Comparison of ENCODE assay signal across 21 cellular contexts in genomic region chr2:172596776-172597175, GRCh38. TPM values are rescaled to one million over a fixed set of nuclear protein-coding genes. Genes with fewer than 3 reads are reported as not detected.
DNase-seq lines count a peak whose midpoint lies in the region; ATAC-seq, FAIRE-seq and TF ChIP-seq lines count a peak whose summit lies in the region.
"Had no signal": no experiment of that assay in that cellular context is flagged by ENCODE, and none has a peak within 500 bp of the region (broad histone marks: within the 10 kb centered on the region; RNA-seq: fewer than 3 reads in every experiment).

No MANE protein-coding gene starts in this region.

- BruUV-seq in HepG2 (replicated peaks; lab: Mats Ljungman, UMichigan): TSS peak; percentile 14

- 95% methylated on average over 5 of the region's 5 CpGs for WGBS in HepG2 (ENCODE audit: low lambda C conversion rate)
- WGBS in right lobe of liver (ENCODE audit: insufficient coverage, low coverage, low lambda C conversion rate, missing lambda C conversion rate): 88% methylated on average over 5 of the region's 5 CpGs
- WGBS in lower leg skin, 2 donors: 74 to 83% methylated on average over 5 of the region's 5 CpGs

- POLR2A ChIA-PET in HepG2 (lab: Yijun Ruan, JAX): no interaction called here

- DNase-seq in HepG2 (ENCODE audit: low spot score) (no peak), right lobe of liver (no peak), lower leg skin (ENCODE audit: low spot score in 2 of 2) (no peak), epidermal melanocyte (ENCODE audit: insufficient read length, low spot score) (no peak), C1 segment of cervical spinal cord (lab: John Stamatoyannopoulos, UW) (no peak), middle frontal gyrus (ENCODE audit: extremely low spot score, low spot score) (no peak)
- DNase-seq: ACHN; activated CD4-positive, CD25-positive, alpha-beta regulatory T cell; activated naive CD4-positive, alpha-beta T cell treated with Interleukin-2 at 50 U/mL for 16 hours; glutamatergic neuron; islet precursor cell; mesendoderm; NCI-H1436; NCI-H524; stimulated activated CD4-positive, alpha-beta T cell treated with anti-CD3 and anti-CD28 coated beads, Interleukin-1b, Interleukin-23, amount 100 ng/mL, for 48 hours had no signal

- ATAC-seq in HepG2 (no peak), right lobe of liver (no peak), HG02623 (IDR thresholded peaks at IDR 0.05; ENCODE audit: unreplicated experiment) (peak; percentile 73), HG03442 (IDR thresholded peaks at IDR 0.05; ENCODE audit: unreplicated experiment) (peak; percentile 69)
- ATAC-seq: HCT116 had no signal

- CTCF ChIA-PET in HepG2 (lab: Yijun Ruan, JAX; ENCODE audit: low intra/inter-chr PET ratio, low total read pairs): no interaction called here

- TF ChIP-seq POLR2A in HepG2 (IDR thresholded peaks at IDR 0.05; ENCODE audit: insufficient read depth in 1 of 2, low read depth in 2 of 2, low read length in 2 of 2) (no peak), right lobe of liver (IDR thresholded peaks at IDR 0.05) (no peak), lower leg skin (IDR thresholded peaks at IDR 0.05) (no peak)

- H4K20me1 ChIP-seq in HepG2 (ENCODE audit: insufficient read depth, low read length): peaks cover 22% of the 10 kb centered on the region; the same call in 1 of the 2 replicates

- no peak for FAIRE-seq in HepG2 (lab: Jason Lieb, UNC)
- FAIRE-seq: GM18507 had no signal

- intact Hi-C loops in HepG2 (cut with micrococcal nuclease; ENCODE audit: unreplicated experiment) (no loop called here), right lobe of liver (cut with DNase I) (no loop called here), lower leg skin (cut with DNase I; ENCODE audit: low total_unique reads) (no loop called here)

- H3K27me3 ChIP-seq in HepG2 (ENCODE audit: control insufficient read depth in 1 of 2, insufficient read depth in 2 of 2, low read length in 2 of 2) (no peaks in the 10 kb centered on the region), right lobe of liver (no peaks in the 10 kb centered on the region)
- H3K27me3 ChIP-seq: right atrium auricular region had no signal

- H3K9me3 ChIP-seq in HepG2 (ENCODE audit: low read length) (no peaks in the 10 kb centered on the region), right lobe of liver (no peaks in the 10 kb centered on the region)
- H3K9me3 ChIP-seq: right atrium auricular region had no signal

- H2AFZ ChIP-seq in HepG2 (ENCODE audit: low read length): no peak overlapping the region

- no peak overlapping the region for H3K27ac ChIP-seq in HepG2 (ENCODE audit: extremely low read length, insufficient read depth, low read length)
- no peak overlapping the region for H3K27ac ChIP-seq in right lobe of liver
- H3K27ac ChIP-seq: right atrium auricular region, RWPE1 had no signal

- TF ChIP-seq RAD21 in HepG2 (CRISPR knock-in tag; IDR thresholded peaks at IDR 0.05): no peak

- in situ Hi-C loops in HepG2 (cut with HindIII; ENCODE audit: extremely low pct_ligation_motif_present, low pct_unique_long_range_greater_than_20kb): no loop called here

- H3K4me1 ChIP-seq in HepG2 (ENCODE audit: insufficient read depth, low read length) (no peaks in the 10 kb centered on the region), right lobe of liver (no peaks in the 10 kb centered on the region)

- H3K4me3 ChIP-seq in HepG2 (replicated peaks in 1 of 3; ENCODE audit: insufficient read depth in 1 of 3, low read depth in 2 of 3, low read length in 3 of 3): no peak overlapping the region
- no peak overlapping the region for H3K4me3 ChIP-seq in right lobe of liver
- H3K4me3 ChIP-seq in lower leg skin (ENCODE audit: low read depth, poor library complexity, severe bottlenecking): no peak overlapping the region
- H3K4me3 ChIP-seq: right atrium auricular region had no signal

- H3K9ac ChIP-seq in HepG2 (ENCODE audit: insufficient read depth, low read depth, low read length): no peak overlapping the region

- peaks cover 28 to 88% of the 10 kb centered on the region in 2 experiments for H3K36me3 ChIP-seq in HepG2 (replicated peaks in 1 of 2; ENCODE audit: control insufficient read depth in 1 of 2, insufficient read depth in 2 of 2, low read length in 2 of 2)
- peaks cover 0 to 5% (median 2%) of the 10 kb centered on the region in 4 donors for H3K36me3 ChIP-seq in right lobe of liver
- H3K36me3 ChIP-seq: right atrium auricular region had no signal

- H3K4me2 ChIP-seq in HepG2 (ENCODE audit: low read depth, low read length): no peak overlapping the region

- no peaks in the 10 kb centered on the region for H3K79me2 ChIP-seq in HepG2 (ENCODE audit: insufficient read depth, low read length)

- TF ChIP-seq EP300 in HepG2 (IDR thresholded peaks at IDR 0.05; ENCODE audit: low read depth in 2 of 2, low read length in 2 of 2) (no peak), HepG2 (CRISPR knock-in tag; IDR thresholded peaks at IDR 0.05; ENCODE audit: borderline replicate concordance) (no peak)

- TF ChIP-seq CTCF in HepG2 (CRISPR knock-in tag; IDR thresholded peaks at IDR 0.05) (no peak), right lobe of liver (IDR thresholded peaks at IDR 0.05) (no peak), lower leg skin (IDR thresholded peaks at IDR 0.05) (no peak)

TF ChIP-seq in HepG2, 621 proteins besides CTCF, POLR2A, EP300 and RAD21 (continues in another document):
- TF ChIP-seq ZXDC (CRISPR knock-in tag; IDR thresholded peaks at IDR 0.05) (no peak), KDM5B (CRISPR knock-in tag; IDR thresholded peaks at IDR 0.05; ENCODE audit: borderline replicate concordance) (no peak), MAFK (conservative IDR thresholded peaks at IDR 0.05 in 1 of 2, IDR thresholded peaks at IDR 0.05 in 1 of 2; ENCODE audit: low read length in 2 of 2) (peak; percentile 54 to 63), ZNF24 (IDR thresholded peaks at IDR 0.05) (no peak), RFX3 (CRISPR knock-in tag; IDR thresholded peaks at IDR 0.05) (no peak), TSC22D2 (CRISPR knock-in tag; IDR thresholded peaks at IDR 0.05; ENCODE audit: borderline replicate concordance) (no peak), CREBL2 (CRISPR knock-in tag; IDR thresholded peaks at IDR 0.05; ENCODE audit: borderline replicate concordance) (no peak), MAFF (IDR thresholded peaks at IDR 0.05; ENCODE audit: low read depth, low read length) (0 out of 2 replicates have a peak, but pooled peaks have one; percentile 8), GTF2F1 (IDR thresholded peaks at IDR 0.05; ENCODE audit: low read length) (no peak), MLLT10 (CRISPR knock-in tag; IDR thresholded peaks at IDR 0.05) (no peak)

RNA-seq across cellular contexts. Expression of gene PDK1, which starts 40.9 kb away (rescaled TPM):
- total RNA-seq in HepG2 (2016; rRNA removed; fragmentation: Illumina TruSeq; extraction: Trizol): 11.9 and 12.0 TPM in 2 replicates
- total RNA-seq in HepG2 (2016; cell fraction: cytosol; rRNA removed; fragmentation: Illumina TruSeq; extraction: Trizol; ENCODE audit: low read depth): 14.8 and 16.0 TPM in 2 replicates
- 11.1 and 15.0 TPM in 2 replicates for total RNA-seq in HepG2 (2016; cell fraction: insoluble cytoplasmic fraction; rRNA removed; fragmentation: Illumina TruSeq; extraction: Trizol)
- total RNA-seq in HepG2 (2016; cell fraction: membrane; rRNA removed; fragmentation: Illumina TruSeq; extraction: Trizol): 5.0 and 6.4 TPM in 2 replicates
- total RNA-seq in HepG2 (2016; cell fraction: nucleus; rRNA removed; fragmentation: Illumina TruSeq; extraction: Trizol): 14.8 and 15.2 TPM in 2 replicates
- polyA plus RNA-seq in HepG2 (2011; rRNA removed): 84.7 and 96.9 TPM in 2 replicates
- polyA plus RNA-seq in HepG2 (2011; cell fraction: cytosol; rRNA removed): 30.7 and 32.7 TPM in 2 replicates
- polyA plus RNA-seq in HepG2 (2011; cell fraction: nucleus; rRNA removed): 67.8 and 93.1 TPM in 2 replicates
- 25.5 and 44.1 TPM in 2 replicates for polyA plus RNA-seq in HepG2 (2012)
- polyA plus RNA-seq in HepG2 (2016; cell fraction: cytosol; fragmentation: Illumina TruSeq; extraction: Trizol; ENCODE audit: low read depth): 0.77 and 0.79 TPM in 2 replicates
- polyA plus RNA-seq in HepG2 (2016; cell fraction: insoluble cytoplasmic fraction; fragmentation: Illumina TruSeq; extraction: Trizol; ENCODE audit: low read depth): 7.5 and 10.2 TPM in 2 replicates
- polyA plus RNA-seq in HepG2 (2016; cell fraction: membrane; fragmentation: Illumina TruSeq; extraction: Trizol; ENCODE audit: low read depth): 2.4 and 2.7 TPM in 2 replicates
- polyA plus RNA-seq in HepG2 (2016; cell fraction: nucleus; fragmentation: Illumina TruSeq; extraction: Trizol; ENCODE audit: insufficient read depth, low read depth): 10.4 and 11.5 TPM in 2 replicates
- polyA minus RNA-seq in HepG2 (2011; rRNA and poly(A)+ RNA removed; ENCODE audit: low replicate concordance): 33.6 and 117 TPM in 2 replicates
- 65.8 and 77.1 TPM in 2 replicates for polyA minus RNA-seq in HepG2 (2011; cell fraction: cytosol; rRNA and poly(A)+ RNA removed)
- 205 and 237 TPM in 2 replicates for polyA minus RNA-seq in HepG2 (2011; cell fraction: nucleus; rRNA and poly(A)+ RNA removed)
- 10 to 100 TPM in 3 of 6 experiments, 1 to 10 TPM in 3; 5.0 to 34.1 (median 9.6) TPM for total RNA-seq in right lobe of liver
- total RNA-seq in lower leg skin: 100 to 1,000 TPM in 1 of 4 donors, 10 to 100 TPM in 3; 34.8 to 117 (median 54.8) TPM

Comparison
In these comparisons a context has a peak if more than half of its experiments do, and no peak if none do; other contexts are left out.
1. ATAC-seq: peak in HG02623 (single experiment) and HG03442 (single experiment); none in HepG2 (single experiment) and right lobe of liver (0 of 4).